In genomic region chr7:93910076-93910994, GRCh38 we compare ENCODE assay signal across 15 cellular contexts. TPM values are rescaled to one million over a fixed set of nuclear protein-coding genes. Genes with fewer than 3 reads are reported as not detected.
A peak's percentile ranks its signal among the peaks of the same experiment; 100 is the strongest.
DNase-seq lines count a peak whose midpoint lies in the region; ATAC-seq and TF ChIP-seq lines count a peak whose summit lies in the region.
"Had no signal": no experiment of that assay in that cellular context is flagged by ENCODE, and none has a peak within 500 bp of the region (broad histone marks: within the 10 kb centered on the region; RNA-seq: fewer than 3 reads in every experiment).

No MANE protein-coding gene starts in this region.

- peaks cover 13% of the 10 kb centered on the region for H3K4me1 ChIP-seq in PC-3 (ENCODE audit: insufficient read depth, low read length)

- POLR2A ChIA-PET in PC-3 (lab: Charles Lee; ENCODE audit: unreplicated experiment), result no interaction called here

- no peak overlapping the region for H3K4me3 Mint-ChIP-seq in osteocyte (ENCODE audit: unreplicated experiment)
- H3K4me3 Mint-ChIP-seq: activated naive CD8-positive, alpha-beta T cell treated with anti-CD3 and anti-CD28 coated beads for 36 hours; B cell had no signal

- H3K36me3 ChIP-seq in PC-3 (ENCODE audit: low read depth, low read length), result no peaks in the 10 kb centered on the region
- H3K36me3 ChIP-seq: upper lobe of left lung had no signal

- H3K4me3 ChIP-seq in PC-3 (ENCODE audit: low read length) (no peak overlapping the region), fibroblast of pulmonary artery (replicated peaks; ENCODE audit: low read depth, low read length) (no peak overlapping the region)
- H3K4me3 ChIP-seq: dorsolateral prefrontal cortex, upper lobe of left lung had no signal

- intact Hi-C loops in PC-3 (cut with micrococcal nuclease), result loop anchor here (2.0 kb wide), 1 partner anchor 20 kb away; the partner anchor contains the start of gene TFPI2

- no peak overlapping the region for H3K4me2 ChIP-seq in PC-3 (ENCODE audit: low read length)

- no peak overlapping the region for H3K9ac ChIP-seq in PC-3 (ENCODE audit: low read length)

- DNase-seq in AG09319 (ENCODE audit: extremely low read depth, low read depth) (peak; percentile 62), PC-3 (peak; percentile 31), fibroblast of pulmonary artery (ENCODE audit: low read depth) (peak; percentile 95), osteocyte (ENCODE audit: extremely low spot score, unreplicated experiment) (no peak), NCI-H2107 treated with DMSO at 0.1 percent for 48 hours (lab: John Stamatoyannopoulos, UW; ENCODE audit: unreplicated experiment) (no peak), T-helper 9 cell (no peak), ecto neural progenitor cell (ENCODE audit: low spot score) (no peak)
- DNase-seq in stimulated activated CD4-positive, alpha-beta T cell treated with anti-CD3 and anti-CD28 coated beads, Interleukin-4, amount 100 ng/mL, for 4 hours, result no peak
- DNase-seq: activated naive CD8-positive, alpha-beta T cell treated with anti-CD3 and anti-CD28 coated beads for 36 hours; dorsolateral prefrontal cortex; midbrain; MM.1S; RPMI8226; upper lobe of left lung had no signal

- no peaks in the 10 kb centered on the region for H3K9me2 ChIP-seq in PC-3 (replicated peaks; ENCODE audit: low read length)

- peaks cover 4% of the 10 kb centered on the region; the same call in 1 of the 2 replicates for H3K27me3 ChIP-seq in PC-3 (ENCODE audit: low read length)
- H3K27me3 ChIP-seq: upper lobe of left lung had no signal

- no peaks in the 10 kb centered on the region for H3K79me2 ChIP-seq in PC-3 (ENCODE audit: low read length)

- H3K9me3 ChIP-seq in PC-3 (ENCODE audit: low read length), result no peaks in the 10 kb centered on the region
- H3K9me3 ChIP-seq: upper lobe of left lung had no signal

- no peaks in the 10 kb centered on the region for H3F3A ChIP-seq in PC-3 (ENCODE audit: low read length, unreplicated experiment)

- H2AFZ ChIP-seq in PC-3 (ENCODE audit: low read length), result no peak overlapping the region

- no peaks in the 10 kb centered on the region for H3K9me3 Mint-ChIP-seq in osteocyte (ENCODE audit: unreplicated experiment)
- H3K9me3 Mint-ChIP-seq: activated naive CD8-positive, alpha-beta T cell treated with anti-CD3 and anti-CD28 coated beads for 36 hours had no signal

- H3K27me3 Mint-ChIP-seq in osteocyte (ENCODE audit: unreplicated experiment), result no peaks in the 10 kb centered on the region
- H3K27me3 Mint-ChIP-seq: B cell had no signal

- ATAC-seq in PC-3, result peak; percentile 53

- H3K27ac ChIP-seq in PC-3 (ENCODE audit: low read length), result no peak overlapping the region

- peak overlapping the region; percentile 65 for H3K27ac Mint-ChIP-seq in osteocyte (ENCODE audit: unreplicated experiment)
- H3K27ac Mint-ChIP-seq: activated naive CD8-positive, alpha-beta T cell treated with anti-CD3 and anti-CD28 coated beads for 36 hours; B cell had no signal

- H3K4me1 Mint-ChIP-seq in osteocyte (ENCODE audit: unreplicated experiment), result peaks cover 44% of the 10 kb centered on the region
- H3K4me1 Mint-ChIP-seq: activated naive CD8-positive, alpha-beta T cell treated with anti-CD3 and anti-CD28 coated beads for 36 hours had no signal

- CTCF ChIA-PET in PC-3 (lab: Charles Lee), result interaction anchor here (0.6 kb wide), 1 partner anchor 21 kb away, joined by 4 read pairs; no protein-coding TSS in a partner anchor

- TF ChIP-seq CTCF in AG09319 (IDR thresholded peaks at IDR 0.05; ENCODE audit: low read depth, low read length) (no peak), PC-3 (conservative IDR thresholded peaks at IDR 0.05; ENCODE audit: low read depth, low read length) (no peak), fibroblast of pulmonary artery (IDR thresholded peaks at IDR 0.05; ENCODE audit: low read length, missing control alignments) (no peak), osteocyte (IDR thresholded peaks at IDR 0.05) (no peak)

- H3K36me3 Mint-ChIP-seq in osteocyte (ENCODE audit: unreplicated experiment), result no peaks in the 10 kb centered on the region
- H3K36me3 Mint-ChIP-seq: activated naive CD8-positive, alpha-beta T cell treated with anti-CD3 and anti-CD28 coated beads for 36 hours had no signal

- H4K20me1 ChIP-seq in PC-3 (ENCODE audit: low read length), result no peaks in the 10 kb centered on the region

- BruUV-seq in PC-3 (replicated peaks; lab: Mats Ljungman, UMichigan), result no TSS peak

RNA-seq across cellular contexts. Expression of gene GNGT1, which starts 4.0 kb away (rescaled TPM):
- total RNA-seq in PC-3 (2014; rRNA removed), result not detected in 2 replicates
- not detected in 2 replicates for total RNA-seq in osteocyte
- total RNA-seq: activated naive CD8-positive, alpha-beta T cell treated with anti-CD3 and anti-CD28 coated beads for 36 hours; B cell; upper lobe of left lung had no signal

RNA-seq across cellular contexts. Expression of gene GNG11, which starts 11.2 kb away (rescaled TPM):
- 3.0 and 4.4 TPM in 2 replicates for total RNA-seq in PC-3 (2014; rRNA removed)
- 49.6 and 49.7 TPM in 2 replicates for total RNA-seq in osteocyte
- total RNA-seq: activated naive CD8-positive, alpha-beta T cell treated with anti-CD3 and anti-CD28 coated beads for 36 hours had no signal

RNA-seq across cellular contexts. Expression of gene TFPI2, which starts 19.8 kb away (rescaled TPM):
- total RNA-seq in PC-3 (2014; rRNA removed), result 53.1 and 62.6 TPM in 2 replicates
- 58.7 and 61.3 TPM in 2 replicates for total RNA-seq in osteocyte
- total RNA-seq: activated naive CD8-positive, alpha-beta T cell treated with anti-CD3 and anti-CD28 coated beads for 36 hours had no signal

Comparison
In these comparisons a context has a peak if more than half of its experiments do, and no peak if none do; other contexts are left out.
1. DNase-seq: peak in AG09319 (single experiment), PC-3 (single experiment) and fibroblast of pulmonary artery (single experiment); none in osteocyte (single experiment), NCI-H2107 treated with DMSO at 0.1 percent for 48 hours (single experiment), T-helper 9 cell (single experiment), ecto neural progenitor cell (single experiment) and stimulated activated CD4-positive, alpha-beta T cell treated with anti-CD3 and anti-CD28 coated beads, Interleukin-4, amount 100 ng/mL, for 4 hours (0 of 2).